1 cellular context compared by ENCODE assay signal in genomic region chr9:89648247-89649000, GRCh38.
TF ChIP-seq lines count a peak whose summit lies in the region.

No MANE protein-coding gene starts in this region.

TF ChIP-seq in HepG2, 621 proteins besides CTCF, POLR2A, EP300 and RAD21 (continued from another document and continues in another):
- TF ChIP-seq ZNF513 (CRISPR knock-in tag; conservative IDR thresholded peaks at IDR 0.05) (no peak), HDAC2 (CRISPR knock-in tag; IDR thresholded peaks at IDR 0.05) (peak; percentile 97), IKZF5 (CRISPR knock-in tag; IDR thresholded peaks at IDR 0.05) (peak; percentile 63; the same call in 1 of the 2 replicates), ZBTB38 (CRISPR knock-in tag; IDR thresholded peaks at IDR 0.05) (no peak), RFX1 (IDR thresholded peaks at IDR 0.05) (no peak), ELF3 (CRISPR knock-in tag; IDR thresholded peaks at IDR 0.05) (peak; percentile 66; the same call in 1 of the 2 replicates), ZNF180 (CRISPR knock-in tag; IDR thresholded peaks at IDR 0.05; ENCODE audit: borderline replicate concordance, low read depth) (no peak), ADNP (CRISPR knock-in tag; IDR thresholded peaks at IDR 0.05) (no peak), ZNF549 (CRISPR knock-in tag; IDR thresholded peaks at IDR 0.05) (no peak), SKI (IDR thresholded peaks at IDR 0.05; ENCODE audit: partially characterized antibody) (peak; percentile 80), CSRNP1 (CRISPR knock-in tag; IDR thresholded peaks at IDR 0.05) (0 out of 2 replicates have a peak, but pooled peaks have one; percentile 37), ELK4 (CRISPR knock-in tag; IDR thresholded peaks at IDR 0.05; ENCODE audit: borderline replicate concordance) (no peak), NFIB (CRISPR knock-in tag; IDR thresholded peaks at IDR 0.05; ENCODE audit: borderline replicate concordance) (no peak), ZFP91 (CRISPR knock-in tag; IDR thresholded peaks at IDR 0.05; ENCODE audit: borderline replicate concordance) (no peak), SRF (IDR thresholded peaks at IDR 0.05; ENCODE audit: low read depth, low read length) (no peak), ZNF816 (CRISPR knock-in tag; IDR thresholded peaks at IDR 0.05; ENCODE audit: borderline replicate concordance) (no peak), RCOR2 (CRISPR knock-in tag; IDR thresholded peaks at IDR 0.05) (no peak; the same call in none of the 2 replicates), ZNF281 (CRISPR knock-in tag; IDR thresholded peaks at IDR 0.05; ENCODE audit: borderline replicate concordance) (peak; percentile 67), MIXL1 (CRISPR knock-in tag; IDR thresholded peaks at IDR 0.05) (peak; percentile 81), MTA1 (CRISPR knock-in tag; IDR thresholded peaks at IDR 0.05; ENCODE audit: borderline replicate concordance) (no peak), NCOR1 (IDR thresholded peaks at IDR 0.05; ENCODE audit: borderline replicate concordance, low read length) (peak; percentile 95; the same call in 1 of the 2 replicates), ZNF563 (CRISPR knock-in tag; IDR thresholded peaks at IDR 0.05) (peak; percentile 21; the same call in 1 of the 2 replicates), NFYC (CRISPR knock-in tag; IDR thresholded peaks at IDR 0.05) (no peak), ZKSCAN5 (CRISPR knock-in tag; IDR thresholded peaks at IDR 0.05) (no peak), TRAFD1 (CRISPR knock-in tag; IDR thresholded peaks at IDR 0.05; ENCODE audit: borderline replicate concordance) (no peak), PAF1 (CRISPR knock-in tag; IDR thresholded peaks at IDR 0.05) (no peak), KLF11 (CRISPR knock-in tag; IDR thresholded peaks at IDR 0.05) (no peak), TERF1 (CRISPR knock-in tag; IDR thresholded peaks at IDR 0.05) (no peak), ATAD3A (CRISPR knock-in tag; IDR thresholded peaks at IDR 0.05) (no peak), KIAA2018 (CRISPR knock-in tag; IDR thresholded peaks at IDR 0.05; ENCODE audit: borderline replicate concordance) (no peak), NCOA5 (CRISPR knock-in tag; IDR thresholded peaks at IDR 0.05) (no peak), ZFP82 (CRISPR knock-in tag; IDR thresholded peaks at IDR 0.05; ENCODE audit: borderline replicate concordance) (no peak), MXD1 (CRISPR knock-in tag; IDR thresholded peaks at IDR 0.05) (no peak)
